12 cellular contexts compared by ENCODE assay signal in genomic region chr1:52629021-52629643, GRCh38. TPM values are rescaled to one million over a fixed set of nuclear protein-coding genes. Genes with fewer than 3 reads are reported as not detected.
DNase-seq lines count a peak whose midpoint lies in the region; ATAC-seq and TF ChIP-seq lines count a peak whose summit lies in the region.
"Had no signal": no experiment of that assay in that cellular context is flagged by ENCODE, and none has a peak within 500 bp of the region (broad histone marks: within the 10 kb centered on the region; RNA-seq: fewer than 3 reads in every experiment).

No MANE protein-coding gene starts in this region.

- no peak overlapping the region for H3K27ac Mint-ChIP-seq in nephron progenitor cell

- intact Hi-C loops in posterior vena cava (cut with DNase I), result loop anchor here in 1 of 2 donors (1.0 kb wide), 1 partner anchor 21 kb away; no protein-coding TSS in a partner anchor

- ATAC-seq in GM18511 (IDR thresholded peaks at IDR 0.05; ENCODE audit: unreplicated experiment) (no peak), GM19455 (IDR thresholded peaks at IDR 0.05; ENCODE audit: unreplicated experiment) (no peak)
- ATAC-seq: GM12878 had no signal

- DNase-seq in Ammon's horn (ENCODE audit: low spot score) (peak; percentile 79), ecto neural progenitor cell (ENCODE audit: low spot score) (peak; percentile 92), nephron progenitor cell (peak; percentile 81), posterior vena cava (ENCODE audit: low spot score) (no peak), inferior parietal cortex (ENCODE audit: extremely low spot score) (no peak)
- DNase-seq: activated gamma-delta T cell; effector CD8-positive, alpha-beta T cell; MM.1S had no signal

- no peak overlapping the region for H3K4me3 Mint-ChIP-seq in nephron progenitor cell

- H3K27me3 Mint-ChIP-seq in nephron progenitor cell (ENCODE audit: low read depth, poor library complexity), result peaks cover 45% of the 10 kb centered on the region

- peaks cover 5% of the 10 kb centered on the region for H3K36me3 Mint-ChIP-seq in nephron progenitor cell (ENCODE audit: low read depth)

- TF ChIP-seq CTCF in nephron progenitor cell (IDR thresholded peaks at IDR 0.05), result no peak

- H3K4me1 Mint-ChIP-seq in nephron progenitor cell, result peaks cover 34% of the 10 kb centered on the region

- TF ChIP-seq EP300 in Ishikawa (IDR thresholded peaks at IDR 0.05; ENCODE audit: borderline replicate concordance), result no peak

- no peak for TF ChIP-seq RAD21 in Ishikawa (IDR thresholded peaks at IDR 0.05; ENCODE audit: low read depth)

- H3K9me3 Mint-ChIP-seq in nephron progenitor cell, result peaks cover 7% of the 10 kb centered on the region

TF ChIP-seq in Ishikawa, 13 proteins besides CTCF, POLR2A, EP300 and RAD21:
- TF ChIP-seq TAF1 (IDR thresholded peaks at IDR 0.05; ENCODE audit: low read depth), result no peak
- no peak for TF ChIP-seq NFIC (IDR thresholded peaks at IDR 0.05)
- no peak for TF ChIP-seq FOXM1 (IDR thresholded peaks at IDR 0.05; ENCODE audit: borderline replicate concordance, low read depth)
- TF ChIP-seq CREB1 (IDR thresholded peaks at IDR 0.05; ENCODE audit: low read depth), result no peak
- no peak for TF ChIP-seq YY1 (IDR thresholded peaks at IDR 0.05; ENCODE audit: low read depth)
- no peak for TF ChIP-seq TEAD4 (IDR thresholded peaks at IDR 0.05)
- TF ChIP-seq, protein P1, sequence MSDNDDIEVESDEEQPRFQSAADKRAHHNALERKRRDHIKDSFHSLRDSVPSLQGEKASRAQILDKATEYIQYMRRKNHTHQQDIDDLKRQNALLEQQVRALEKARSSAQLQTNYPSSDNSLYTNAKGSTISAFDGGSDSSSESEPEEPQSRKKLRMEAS (IDR thresholded peaks at IDR 0.05), result 0 out of 2 replicates have a peak, but pooled peaks have one; percentile 36
- TF ChIP-seq, protein P2, sequence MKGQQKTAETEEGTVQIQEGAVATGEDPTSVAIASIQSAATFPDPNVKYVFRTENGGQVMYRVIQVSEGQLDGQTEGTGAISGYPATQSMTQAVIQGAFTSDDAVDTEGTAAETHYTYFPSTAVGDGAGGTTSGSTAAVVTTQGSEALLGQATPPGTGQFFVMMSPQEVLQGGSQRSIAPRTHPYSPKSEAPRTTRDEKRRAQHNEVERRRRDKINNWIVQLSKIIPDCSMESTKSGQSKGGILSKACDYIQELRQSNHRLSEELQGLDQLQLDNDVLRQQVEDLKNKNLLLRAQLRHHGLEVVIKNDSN (IDR thresholded peaks at IDR 0.05), result peak; percentile 70

RNA-seq across cellular contexts. Expression of gene SHISAL2A, which starts 3.8 kb away (rescaled TPM):
- under 1 TPM in 1 of 2 donors, not detected in 1; 0.14 TPM for total RNA-seq in posterior vena cava

RNA-seq across cellular contexts. Expression of gene GPX7, which starts 27.0 kb away (rescaled TPM):
- total RNA-seq in posterior vena cava, result 10 to 100 TPM in 1 of 2 donors, 1 to 10 TPM in 1; 8.1 to 12.1 TPM

Comparison
In these comparisons a context has a peak if more than half of its experiments do, and no peak if none do; other contexts are left out.
1. DNase-seq: peak in Ammon's horn (single experiment), ecto neural progenitor cell (single experiment) and nephron progenitor cell (single experiment); none in posterior vena cava (single experiment) and inferior parietal cortex (single experiment).